ENCODE assay signal across 1 cellular context in genomic region chr3:12627371-12627770, GRCh38.
TF ChIP-seq lines count a peak whose summit lies in the region.

No MANE protein-coding gene starts in this region.

TF ChIP-seq in K562, 482 proteins besides CTCF, POLR2A, EP300 and RAD21 (continued from another document and continues in another):
- TF ChIP-seq ZHX1 (conservative IDR thresholded peaks at IDR 0.05; ENCODE audit: low read length) = no peak
- no peak for TF ChIP-seq ZNF408 (CRISPR knock-in tag; IDR thresholded peaks at IDR 0.05; ENCODE audit: low read depth)
- no peak for TF ChIP-seq ZBTB1 (CRISPR knock-in tag; IDR thresholded peaks at IDR 0.05; ENCODE audit: borderline replicate concordance, low read depth)
- TF ChIP-seq, protein P1, sequence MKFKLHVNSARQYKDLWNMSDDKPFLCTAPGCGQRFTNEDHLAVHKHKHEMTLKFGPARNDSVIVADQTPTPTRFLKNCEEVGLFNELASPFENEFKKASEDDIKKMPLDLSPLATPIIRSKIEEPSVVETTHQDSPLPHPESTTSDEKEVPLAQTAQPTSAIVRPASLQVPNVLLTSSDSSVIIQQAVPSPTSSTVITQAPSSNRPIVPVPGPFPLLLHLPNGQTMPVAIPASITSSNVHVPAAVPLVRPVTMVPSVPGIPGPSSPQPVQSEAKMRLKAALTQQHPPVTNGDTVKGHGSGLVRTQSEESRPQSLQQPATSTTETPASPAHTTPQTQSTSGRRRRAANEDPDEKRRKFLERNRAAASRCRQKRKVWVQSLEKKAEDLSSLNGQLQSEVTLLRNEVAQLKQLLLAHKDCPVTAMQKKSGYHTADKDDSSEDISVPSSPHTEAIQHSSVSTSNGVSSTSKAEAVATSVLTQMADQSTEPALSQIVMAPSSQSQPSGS (CRISPR knock-in tag; IDR thresholded peaks at IDR 0.05) = no peak
- TF ChIP-seq, protein P2, sequence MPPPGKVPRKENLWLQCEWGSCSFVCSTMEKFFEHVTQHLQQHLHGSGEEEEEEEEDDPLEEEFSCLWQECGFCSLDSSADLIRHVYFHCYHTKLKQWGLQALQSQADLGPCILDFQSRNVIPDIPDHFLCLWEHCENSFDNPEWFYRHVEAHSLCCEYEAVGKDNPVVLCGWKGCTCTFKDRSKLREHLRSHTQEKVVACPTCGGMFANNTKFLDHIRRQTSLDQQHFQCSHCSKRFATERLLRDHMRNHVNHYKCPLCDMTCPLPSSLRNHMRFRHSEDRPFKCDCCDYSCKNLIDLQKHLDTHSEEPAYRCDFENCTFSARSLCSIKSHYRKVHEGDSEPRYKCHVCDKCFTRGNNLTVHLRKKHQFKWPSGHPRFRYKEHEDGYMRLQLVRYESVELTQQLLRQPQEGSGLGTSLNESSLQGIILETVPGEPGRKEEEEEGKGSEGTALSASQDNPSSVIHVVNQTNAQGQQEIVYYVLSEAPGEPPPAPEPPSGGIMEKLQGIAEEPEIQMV (tag; conservative IDR thresholded peaks at IDR 0.05; ENCODE audit: low read depth) = no peak
- TF ChIP-seq TCF15 (CRISPR knock-in tag; IDR thresholded peaks at IDR 0.05) = no peak
- no peak for TF ChIP-seq ZNF436 (CRISPR knock-in tag; IDR thresholded peaks at IDR 0.05)
- TF ChIP-seq FUS (optimal IDR thresholded peaks at IDR 0.05; ENCODE audit: low read depth, low read length) = no peak
- no peak for TF ChIP-seq FOXP4 (CRISPR knock-in tag; IDR thresholded peaks at IDR 0.05; ENCODE audit: borderline replicate concordance)
- no peak for TF ChIP-seq ZNF644 (tag; IDR thresholded peaks at IDR 0.05; ENCODE audit: low read depth)
- TF ChIP-seq, protein P3, sequence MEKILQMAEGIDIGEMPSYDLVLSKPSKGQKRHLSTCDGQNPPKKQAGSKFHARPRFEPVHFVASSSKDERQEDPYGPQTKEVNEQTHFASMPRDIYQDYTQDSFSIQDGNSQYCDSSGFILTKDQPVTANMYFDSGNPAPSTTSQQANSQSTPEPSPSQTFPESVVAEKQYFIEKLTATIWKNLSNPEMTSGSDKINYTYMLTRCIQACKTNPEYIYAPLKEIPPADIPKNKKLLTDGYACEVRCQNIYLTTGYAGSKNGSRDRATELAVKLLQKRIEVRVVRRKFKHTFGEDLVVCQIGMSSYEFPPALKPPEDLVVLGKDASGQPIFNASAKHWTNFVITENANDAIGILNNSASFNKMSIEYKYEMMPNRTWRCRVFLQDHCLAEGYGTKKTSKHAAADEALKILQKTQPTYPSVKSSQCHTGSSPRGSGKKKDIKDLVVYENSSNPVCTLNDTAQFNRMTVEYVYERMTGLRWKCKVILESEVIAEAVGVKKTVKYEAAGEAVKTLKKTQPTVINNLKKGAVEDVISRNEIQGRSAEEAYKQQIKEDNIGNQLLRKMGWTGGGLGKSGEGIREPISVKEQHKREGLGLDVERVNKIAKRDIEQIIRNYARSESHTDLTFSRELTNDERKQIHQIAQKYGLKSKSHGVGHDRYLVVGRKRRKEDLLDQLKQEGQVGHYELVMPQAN (IDR thresholded peaks at IDR 0.05; ENCODE audit: borderline replicate concordance) = no peak
- peak; percentile 78 for TF ChIP-seq MEIS2 (IDR thresholded peaks at IDR 0.05; ENCODE audit: partially characterized antibody)
- no peak for TF ChIP-seq KAT7 (CRISPR knock-in tag; IDR thresholded peaks at IDR 0.05; ENCODE audit: borderline replicate concordance)
- TF ChIP-seq NR1H2 (CRISPR knock-in tag; IDR thresholded peaks at IDR 0.05) = no peak
- peak; percentile 74; the same call in 1 of the 2 replicates for TF ChIP-seq ZNF384 (IDR thresholded peaks at IDR 0.05; ENCODE audit: low read depth, low read length)
- TF ChIP-seq TCF3 (CRISPR knock-in tag; IDR thresholded peaks at IDR 0.05) = no peak
- no peak for TF ChIP-seq ZNF318 (IDR thresholded peaks at IDR 0.05; ENCODE audit: borderline replicate concordance in 1 of 2, low read depth in 1 of 2)
- TF ChIP-seq ATF1 (CRISPR knock-in tag; IDR thresholded peaks at IDR 0.05) = no peak
- no peak for TF ChIP-seq ATF1 (tag; IDR thresholded peaks at IDR 0.05)
- no peak for TF ChIP-seq NFYB (IDR thresholded peaks at IDR 0.05; ENCODE audit: extremely low read depth, insufficient read length)
- TF ChIP-seq ZNF133 (CRISPR knock-in tag; IDR thresholded peaks at IDR 0.05) = no peak
- no peak for TF ChIP-seq HNRNPUL1 (IDR thresholded peaks at IDR 0.05; ENCODE audit: low read length)
- no peak for TF ChIP-seq ZZZ3 (IDR thresholded peaks at IDR 0.05)
- no peak for TF ChIP-seq TFAM (CRISPR knock-in tag; conservative IDR thresholded peaks at IDR 0.05)
- no peak for TF ChIP-seq NEUROD1 (IDR thresholded peaks at IDR 0.05; ENCODE audit: borderline replicate concordance, low read depth, low read length, partially characterized antibody)
- no peak for TF ChIP-seq TRIM24 (IDR thresholded peaks at IDR 0.05)
- TF ChIP-seq, protein P4, sequence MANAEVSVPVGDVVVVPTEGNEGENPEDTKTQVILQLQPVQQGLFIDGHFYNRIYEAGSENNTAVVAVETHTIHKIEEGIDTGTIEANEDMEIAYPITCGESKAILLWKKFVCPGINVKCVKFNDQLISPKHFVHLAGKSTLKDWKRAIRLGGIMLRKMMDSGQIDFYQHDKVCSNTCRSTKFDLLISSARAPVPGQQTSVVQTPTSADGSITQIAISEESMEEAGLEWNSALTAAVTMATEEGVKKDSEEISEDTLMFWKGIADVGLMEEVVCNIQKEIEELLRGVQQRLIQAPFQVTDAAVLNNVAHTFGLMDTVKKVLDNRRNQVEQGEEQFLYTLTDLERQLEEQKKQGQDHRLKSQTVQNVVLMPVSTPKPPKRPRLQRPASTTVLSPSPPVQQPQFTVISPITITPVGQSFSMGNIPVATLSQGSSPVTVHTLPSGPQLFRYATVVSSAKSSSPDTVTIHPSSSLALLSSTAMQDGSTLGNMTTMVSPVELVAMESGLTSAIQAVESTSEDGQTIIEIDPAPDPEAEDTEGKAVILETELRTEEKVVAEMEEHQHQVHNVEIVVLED (CRISPR knock-in tag; IDR thresholded peaks at IDR 0.05) = no peak
- TF ChIP-seq FOSL1 (tag; conservative IDR thresholded peaks at IDR 0.05) = peak; percentile 91
- TF ChIP-seq, protein P5, sequence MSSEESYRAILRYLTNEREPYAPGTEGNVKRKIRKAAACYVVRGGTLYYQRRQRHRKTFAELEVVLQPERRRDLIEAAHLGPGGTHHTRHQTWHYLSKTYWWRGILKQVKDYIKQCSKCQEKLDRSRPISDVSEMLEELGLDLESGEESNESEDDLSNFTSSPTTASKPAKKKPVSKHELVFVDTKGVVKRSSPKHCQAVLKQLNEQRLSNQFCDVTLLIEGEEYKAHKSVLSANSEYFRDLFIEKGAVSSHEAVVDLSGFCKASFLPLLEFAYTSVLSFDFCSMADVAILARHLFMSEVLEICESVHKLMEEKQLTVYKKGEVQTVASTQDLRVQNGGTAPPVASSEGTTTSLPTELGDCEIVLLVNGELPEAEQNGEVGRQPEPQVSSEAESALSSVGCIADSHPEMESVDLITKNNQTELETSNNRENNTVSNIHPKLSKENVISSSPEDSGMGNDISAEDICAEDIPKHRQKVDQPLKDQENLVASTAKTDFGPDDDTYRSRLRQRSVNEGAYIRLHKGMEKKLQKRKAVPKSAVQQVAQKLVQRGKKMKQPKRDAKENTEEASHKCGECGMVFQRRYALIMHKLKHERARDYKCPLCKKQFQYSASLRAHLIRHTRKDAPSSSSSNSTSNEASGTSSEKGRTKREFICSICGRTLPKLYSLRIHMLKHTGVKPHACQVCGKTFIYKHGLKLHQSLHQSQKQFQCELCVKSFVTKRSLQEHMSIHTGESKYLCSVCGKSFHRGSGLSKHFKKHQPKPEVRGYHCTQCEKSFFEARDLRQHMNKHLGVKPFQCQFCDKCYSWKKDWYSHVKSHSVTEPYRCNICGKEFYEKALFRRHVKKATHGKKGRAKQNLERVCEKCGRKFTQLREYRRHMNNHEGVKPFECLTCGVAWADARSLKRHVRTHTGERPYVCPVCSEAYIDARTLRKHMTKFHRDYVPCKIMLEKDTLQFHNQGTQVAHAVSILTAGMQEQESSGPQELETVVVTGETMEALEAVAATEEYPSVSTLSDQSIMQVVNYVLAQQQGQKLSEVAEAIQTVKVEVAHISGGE (CRISPR knock-in tag; IDR thresholded peaks at IDR 0.05) = no peak
- no peak for TF ChIP-seq CBX5 (IDR thresholded peaks at IDR 0.05; ENCODE audit: borderline replicate concordance, low read depth)
- no peak for TF ChIP-seq KDM4B (IDR thresholded peaks at IDR 0.05; ENCODE audit: borderline replicate concordance in 2 of 2, low read depth in 1 of 2)
- no peak for TF ChIP-seq BCOR (IDR thresholded peaks at IDR 0.05)
- TF ChIP-seq TEAD2 (tag; IDR thresholded peaks at IDR 0.05) = no peak
- no peak for TF ChIP-seq DMBX1 (CRISPR knock-in tag; IDR thresholded peaks at IDR 0.05; ENCODE audit: borderline replicate concordance)
- no peak for TF ChIP-seq RBM22 (IDR thresholded peaks at IDR 0.05; ENCODE audit: low read depth, low read length, poor library complexity, severe bottlenecking)
